1 cellular context compared by ENCODE assay signal in the genomic region with DNA sequence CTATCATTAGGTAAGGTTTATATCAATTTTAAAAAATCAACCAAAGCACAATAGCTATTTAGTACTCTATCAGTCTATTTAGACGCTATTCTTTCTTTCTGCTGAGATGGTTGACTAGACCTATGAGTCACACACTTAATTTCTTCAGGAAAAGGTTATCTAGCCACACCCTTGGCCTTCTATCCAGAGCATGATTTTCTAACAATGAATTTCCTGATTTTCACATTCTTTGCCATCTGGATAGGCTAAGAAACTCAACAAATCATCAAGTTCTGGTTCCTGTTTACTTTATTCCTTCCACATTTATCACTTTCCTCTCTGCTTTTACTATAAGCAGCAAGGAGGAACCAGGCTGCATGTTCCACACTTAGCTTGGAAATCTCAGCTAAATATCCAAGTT.
TF ChIP-seq lines count a peak whose summit lies in the region.

No MANE protein-coding gene starts in this region.

TF ChIP-seq in GM23338, 12 proteins besides CTCF, POLR2A, EP300 and RAD21 (continued from another document):
- TF ChIP-seq, protein P1, sequence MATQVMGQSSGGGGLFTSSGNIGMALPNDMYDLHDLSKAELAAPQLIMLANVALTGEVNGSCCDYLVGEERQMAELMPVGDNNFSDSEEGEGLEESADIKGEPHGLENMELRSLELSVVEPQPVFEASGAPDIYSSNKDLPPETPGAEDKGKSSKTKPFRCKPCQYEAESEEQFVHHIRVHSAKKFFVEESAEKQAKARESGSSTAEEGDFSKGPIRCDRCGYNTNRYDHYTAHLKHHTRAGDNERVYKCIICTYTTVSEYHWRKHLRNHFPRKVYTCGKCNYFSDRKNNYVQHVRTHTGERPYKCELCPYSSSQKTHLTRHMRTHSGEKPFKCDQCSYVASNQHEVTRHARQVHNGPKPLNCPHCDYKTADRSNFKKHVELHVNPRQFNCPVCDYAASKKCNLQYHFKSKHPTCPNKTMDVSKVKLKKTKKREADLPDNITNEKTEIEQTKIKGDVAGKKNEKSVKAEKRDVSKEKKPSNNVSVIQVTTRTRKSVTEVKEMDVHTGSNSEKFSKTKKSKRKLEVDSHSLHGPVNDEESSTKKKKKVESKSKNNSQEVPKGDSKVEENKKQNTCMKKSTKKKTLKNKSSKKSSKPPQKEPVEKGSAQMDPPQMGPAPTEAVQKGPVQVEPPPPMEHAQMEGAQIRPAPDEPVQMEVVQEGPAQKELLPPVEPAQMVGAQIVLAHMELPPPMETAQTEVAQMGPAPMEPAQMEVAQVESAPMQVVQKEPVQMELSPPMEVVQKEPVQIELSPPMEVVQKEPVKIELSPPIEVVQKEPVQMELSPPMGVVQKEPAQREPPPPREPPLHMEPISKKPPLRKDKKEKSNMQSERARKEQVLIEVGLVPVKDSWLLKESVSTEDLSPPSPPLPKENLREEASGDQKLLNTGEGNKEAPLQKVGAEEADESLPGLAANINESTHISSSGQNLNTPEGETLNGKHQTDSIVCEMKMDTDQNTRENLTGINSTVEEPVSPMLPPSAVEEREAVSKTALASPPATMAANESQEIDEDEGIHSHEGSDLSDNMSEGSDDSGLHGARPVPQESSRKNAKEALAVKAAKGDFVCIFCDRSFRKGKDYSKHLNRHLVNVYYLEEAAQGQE (IDR thresholded peaks at IDR 0.05; ENCODE audit: unreplicated experiment): no peak
- TF ChIP-seq, protein P2, sequence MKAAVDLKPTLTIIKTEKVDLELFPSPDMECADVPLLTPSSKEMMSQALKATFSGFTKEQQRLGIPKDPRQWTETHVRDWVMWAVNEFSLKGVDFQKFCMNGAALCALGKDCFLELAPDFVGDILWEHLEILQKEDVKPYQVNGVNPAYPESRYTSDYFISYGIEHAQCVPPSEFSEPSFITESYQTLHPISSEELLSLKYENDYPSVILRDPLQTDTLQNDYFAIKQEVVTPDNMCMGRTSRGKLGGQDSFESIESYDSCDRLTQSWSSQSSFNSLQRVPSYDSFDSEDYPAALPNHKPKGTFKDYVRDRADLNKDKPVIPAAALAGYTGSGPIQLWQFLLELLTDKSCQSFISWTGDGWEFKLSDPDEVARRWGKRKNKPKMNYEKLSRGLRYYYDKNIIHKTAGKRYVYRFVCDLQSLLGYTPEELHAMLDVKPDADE (IDR thresholded peaks at IDR 0.05): no peak
- TF ChIP-seq EZH2 (IDR thresholded peaks at IDR 0.05; ENCODE audit: low read depth, unreplicated experiment) (no peak), ZNF331 (CRISPR knock-in tag; IDR thresholded peaks at IDR 0.05; ENCODE audit: low read depth) (no peak)
